Comparison of ENCODE assay signal across 1 cellular context in the genomic region with DNA sequence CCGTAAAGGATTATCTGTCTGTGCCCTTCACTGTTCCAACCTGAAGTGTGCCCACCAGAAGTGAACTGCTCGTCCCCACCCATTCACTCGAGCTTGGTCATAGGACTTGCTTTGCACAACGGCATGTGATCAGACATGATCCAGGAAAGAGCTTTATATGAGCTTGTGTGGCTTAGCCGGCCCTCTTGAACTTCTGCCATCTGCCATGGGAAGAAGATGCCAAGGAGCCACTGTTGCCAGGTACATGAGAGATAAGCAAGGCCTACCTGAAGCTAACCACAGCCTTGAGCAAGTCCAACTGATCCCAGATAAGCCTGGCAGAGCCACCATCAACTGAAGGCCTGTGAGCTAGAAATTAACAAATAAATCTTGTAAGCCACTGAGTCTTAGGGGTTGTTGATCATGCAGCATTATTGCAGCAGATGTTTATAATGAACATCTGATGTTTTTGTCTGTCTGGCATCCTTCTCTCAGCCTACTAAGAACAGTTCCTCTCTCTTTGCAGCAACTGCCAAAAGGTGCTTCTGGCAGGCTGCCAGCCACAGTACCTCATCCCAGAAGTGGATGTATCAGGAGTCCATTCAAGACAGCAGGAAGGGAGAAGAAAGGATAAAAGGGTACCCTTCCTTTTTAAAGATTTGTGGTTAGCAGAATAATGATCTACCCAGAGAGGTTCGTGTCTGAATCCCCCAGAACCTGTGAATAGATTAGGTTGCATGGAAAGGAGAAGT.
TF ChIP-seq lines count a peak whose summit lies in the region.

No MANE protein-coding gene starts in this region.

TF ChIP-seq in HepG2, 621 proteins besides CTCF, POLR2A, EP300 and RAD21:
- TF ChIP-seq POLR2AphosphoS2 (IDR thresholded peaks at IDR 0.05; ENCODE audit: low read depth, low read length) (no peak), ZNF530 (CRISPR knock-in tag; IDR thresholded peaks at IDR 0.05; ENCODE audit: low read depth) (no peak), LCORL (IDR thresholded peaks at IDR 0.05) (peak; percentile 77; the same call in 1 of the 2 replicates), LCORL (CRISPR knock-in tag; IDR thresholded peaks at IDR 0.05) (no peak)
